Comparison of ENCODE assay signal across 23 cellular contexts in the genomic region with DNA sequence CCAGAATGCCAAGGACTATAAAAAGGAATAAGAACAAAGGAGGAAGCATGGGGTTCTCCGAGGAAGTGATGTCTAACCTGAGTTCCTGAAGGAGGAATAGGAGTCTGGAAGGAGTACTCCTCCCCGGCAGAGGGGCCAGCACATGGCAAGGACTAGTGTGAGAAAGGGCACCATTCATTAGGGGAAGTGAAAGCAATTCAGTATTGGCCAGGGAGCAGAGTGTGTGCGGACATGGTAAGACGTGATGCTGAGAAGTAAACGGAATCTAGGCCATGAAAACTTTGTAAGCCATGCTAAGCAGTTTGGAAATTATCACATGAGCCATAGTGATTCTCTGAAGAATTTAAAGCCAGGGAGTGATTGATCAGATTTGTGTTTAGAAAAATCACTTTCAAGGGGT.
A peak's percentile ranks its signal among the peaks of the same experiment; 100 is the strongest.
DNase-seq lines count a peak whose midpoint lies in the region; ATAC-seq, FAIRE-seq and TF ChIP-seq lines count a peak whose summit lies in the region.
"Had no signal": no experiment of that assay in that cellular context is flagged by ENCODE, and none has a peak within 500 bp of the region (broad histone marks: within the 10 kb centered on the region; RNA-seq: fewer than 3 reads in every experiment).

No MANE protein-coding gene starts in this region.

- TF ChIP-seq RAD21 in GM12878 (IDR thresholded peaks at IDR 0.05; ENCODE audit: insufficient read depth, low read depth, low read length) = no peak

- ATAC-seq in right cardiac atrium (no peak), left ventricle myocardium superior (no peak), GM12878 (no peak), upper lobe of right lung (peak; percentile 81)
- ATAC-seq: Panc1 had no signal

- H3K36me3 ChIP-seq in GM12878 (ENCODE audit: control insufficient read depth in 2 of 2, insufficient read depth in 2 of 2, low read length in 1 of 2) = no peaks in the 10 kb centered on the region
- no peaks in the 10 kb centered on the region for H3K36me3 ChIP-seq in upper lobe of right lung
- H3K36me3 ChIP-seq in suprapubic skin = no peaks in the 10 kb centered on the region
- H3K36me3 ChIP-seq: BLaER1, MG63 had no signal

- RAD21 ChIA-PET in GM12878 (lab: Charles Lee; ENCODE audit: unreplicated experiment) = no interaction called here

- POLR2A ChIA-PET in GM12878 (lab: Charles Lee) = no interaction called here

- H3K4me3 ChIP-seq in right cardiac atrium (ENCODE audit: low read length) (no peak overlapping the region), GM12878 (no peak overlapping the region), upper lobe of right lung (no peak overlapping the region), suprapubic skin (no peak overlapping the region)
- H3K4me3 ChIP-seq: BLaER1, MG63, SK-N-MC had no signal

- TF ChIP-seq EP300 in GM12878 (IDR thresholded peaks at IDR 0.05; ENCODE audit: borderline replicate concordance in 1 of 2, control insufficient read depth in 1 of 2, low read depth in 2 of 2, low read length in 2 of 2) = no peak
- TF ChIP-seq EP300 in suprapubic skin (IDR thresholded peaks at IDR 0.05) = no peak

- no peak for FAIRE-seq in GM12878 (lab: Jason Lieb, UNC)
- FAIRE-seq: A204.1, D721Med, H54, HTR-8/SVneo had no signal

- H4K20me1 ChIP-seq in GM12878 (ENCODE audit: control insufficient read depth, insufficient read depth) = no peaks in the 10 kb centered on the region
- H4K20me1 ChIP-seq: BLaER1 had no signal

- CTCF ChIA-PET in GM12878 (lab: Yijun Ruan, JAX) = no interaction called here

- H3K27ac ChIP-seq in right cardiac atrium (ENCODE audit: low read length) (no peak overlapping the region), GM12878 (ENCODE audit: control insufficient read depth, insufficient read depth) (no peak overlapping the region), upper lobe of right lung (no peak overlapping the region), suprapubic skin (no peak overlapping the region)
- H3K27ac ChIP-seq: BLaER1, HL-60, SK-N-MC had no signal

- no peaks in the 10 kb centered on the region for H3K4me1 ChIP-seq in right cardiac atrium (ENCODE audit: control insufficient read depth, insufficient read depth, low read length)
- no peaks in the 10 kb centered on the region for H3K4me1 ChIP-seq in GM12878 (ENCODE audit: control insufficient read depth, insufficient read depth, low read length)
- H3K4me1 ChIP-seq in upper lobe of right lung = no peaks in the 10 kb centered on the region
- H3K4me1 ChIP-seq in suprapubic skin = no peaks in the 10 kb centered on the region

- no peaks in the 10 kb centered on the region for H3K79me2 ChIP-seq in GM12878 (ENCODE audit: control insufficient read depth, insufficient read depth, low read length)

- no peak for TF ChIP-seq CTCF in GM12878 (IDR thresholded peaks at IDR 0.05 in 2 of 3, conservative IDR thresholded peaks at IDR 0.05 in 1 of 3; ENCODE audit: control insufficient read depth in 2 of 3, extremely low read depth in 1 of 3, insufficient read depth in 1 of 3, low read depth in 3 of 3, low read length in 3 of 3)
- TF ChIP-seq CTCF in upper lobe of right lung (IDR thresholded peaks at IDR 0.05) = no peak
- TF ChIP-seq CTCF in suprapubic skin (IDR thresholded peaks at IDR 0.05) = no peak

- WGBS in right cardiac atrium = 83% methylated on average over 5 of the region's 5 CpGs
- WGBS in GM12878 (ENCODE audit: insufficient coverage, insufficient replicate concordance, low lambda C conversion rate, missing lambda C conversion rate) = 42% methylated on average over 5 of the region's 5 CpGs
- WGBS in suprapubic skin = 85% methylated on average over 5 of the region's 5 CpGs

- H3K27me3 ChIP-seq in right cardiac atrium (ENCODE audit: control insufficient read depth, insufficient read depth) = no peaks in the 10 kb centered on the region
- H3K27me3 ChIP-seq in GM12878 (replicated peaks in 1 of 2; ENCODE audit: control insufficient read depth in 2 of 2, insufficient read depth in 2 of 2, low read length in 1 of 2) = peaks cover 2 to 6% of the 10 kb centered on the region in 2 experiments; a peak in 2 of 4 replicates
- no peaks in the 10 kb centered on the region for H3K27me3 ChIP-seq in upper lobe of right lung
- H3K27me3 ChIP-seq in suprapubic skin = no peaks in the 10 kb centered on the region
- H3K27me3 ChIP-seq: BLaER1, MG63 had no signal

- H2AFZ ChIP-seq in GM12878 (ENCODE audit: control insufficient read depth, low read depth, low read length) = no peak overlapping the region

- H3K9me3 ChIP-seq in right cardiac atrium (ENCODE audit: control insufficient read depth, low read length) = no peaks in the 10 kb centered on the region
- H3K9me3 ChIP-seq in GM12878 (replicated peaks; ENCODE audit: control insufficient read depth, insufficient read depth, low read length) = no peaks in the 10 kb centered on the region; the same call in 2 of the 3 replicates
- no peaks in the 10 kb centered on the region for H3K9me3 ChIP-seq in upper lobe of right lung
- no peaks in the 10 kb centered on the region for H3K9me3 ChIP-seq in suprapubic skin
- H3K9me3 ChIP-seq: MG63 had no signal

- peak in 2 of 3 donors; percentile 15 to 45 for DNase-seq in right cardiac atrium
- no peak for DNase-seq in left ventricle myocardium superior
- peak; percentile 67 for DNase-seq in MV-4-11 (lab: John Stamatoyannopoulos, UW)
- no peak for DNase-seq in GM12878 (ENCODE audit: low read depth, low spot score)
- DNase-seq in upper lobe of right lung = no peak
- DNase-seq in NCI-H1417 treated with DMSO at 0.1 percent for 48 hours (lab: John Stamatoyannopoulos, UW) = no peak
- no peak for DNase-seq in SHP77 (lab: John Stamatoyannopoulos, UW)
- DNase-seq in suprapubic skin (ENCODE audit: low spot score in 2 of 2) = no peak
- DNase-seq: DMS79, Kasumi-1, MG63, NCI-H1105 treated with DMSO at 0.1 percent for 48 hours, NCI-H187, NCI-H524, NCI-H82 had no signal

- H3K4me2 ChIP-seq in GM12878 (ENCODE audit: control insufficient read depth, insufficient read depth) = no peak overlapping the region

- no TSS peak for BruUV-seq in GM12878 (replicated peaks; lab: Mats Ljungman, UMichigan)

- SMC1A ChIA-PET in GM12878 (lab: Charles Lee; ENCODE audit: uncharacterized antibody, unreplicated experiment) = no interaction called here

- intact Hi-C loops in right cardiac atrium (cut with DNase I) = no loop called here
- intact Hi-C loops in left ventricle myocardium superior (cut with micrococcal nuclease) = no loop called here
- intact Hi-C loops in GM12878 (cut with micrococcal nuclease; ENCODE audit: unreplicated experiment) = no loop called here
- intact Hi-C loops in upper lobe of right lung (cut with DNase I) = no loop called here

- in situ Hi-C loops in GM12878 (cut with MboI) = no loop called here

- no peak for TF ChIP-seq POLR2A in GM12878 (IDR thresholded peaks at IDR 0.05; ENCODE audit: low read depth, low read length)
- TF ChIP-seq POLR2A in suprapubic skin (IDR thresholded peaks at IDR 0.05) = no peak

- no peak overlapping the region for H3K9ac ChIP-seq in GM12878 (ENCODE audit: control insufficient read depth, insufficient read depth, low read length)
- H3K9ac ChIP-seq: BLaER1 had no signal

TF ChIP-seq in GM12878, 131 proteins besides CTCF, POLR2A, EP300 and RAD21:
- peak; percentile 39; the same call in 1 of the 2 replicates for TF ChIP-seq SPI1 (IDR thresholded peaks at IDR 0.05; ENCODE audit: borderline replicate concordance, insufficient read depth, low read depth, low read length)
- TF ChIP-seq ZBTB40 (IDR thresholded peaks at IDR 0.05; ENCODE audit: borderline replicate concordance) = no peak

Comparison
In these comparisons a context has a peak if more than half of its experiments do, and no peak if none do; other contexts are left out.
1. DNase-seq: peak in right cardiac atrium (2 of 3) and MV-4-11 (single experiment); none in left ventricle myocardium superior (single experiment), GM12878 (single experiment), upper lobe of right lung (single experiment), NCI-H1417 treated with DMSO at 0.1 percent for 48 hours (single experiment), SHP77 (0 of 2) and suprapubic skin (0 of 2).